8 cellular contexts compared by ENCODE assay signal in genomic region chr1:1435094-1435903, GRCh38. TPM values are rescaled to one million over a fixed set of nuclear protein-coding genes. Genes with fewer than 3 reads are reported as not detected.
DNase-seq lines count a peak whose midpoint lies in the region; ATAC-seq and TF ChIP-seq lines count a peak whose summit lies in the region.

Gene VWA1, plus strand, starts transcription at chr1:1435690. Its CDS starts 59 bp downstream, at chr1:1435749.

- H3K36me3 Mint-ChIP-seq in CD4-positive, alpha-beta T cell (ENCODE audit: low read depth), result no peaks in the 10 kb centered on the region

- H3K4me3 ChIP-seq in breast epithelium (peak within 1 kb of the TSS; percentile 48 to 86 (median 63)), iPS-18c (ENCODE audit: insufficient read depth, low read depth, low read length) (peak within 1 kb of the TSS; percentile 62), skin epidermis (peak within 1 kb of the TSS; percentile 37 to 59 (median 44))

- no peaks in the 10 kb centered on the region for H3K4me1 Mint-ChIP-seq in CD4-positive, alpha-beta T cell (ENCODE audit: low read depth)

- TF ChIP-seq POLR2A in breast epithelium (IDR thresholded peaks at IDR 0.05), result no peak

- H3K27me3 ChIP-seq in CD4-positive, alpha-beta T cell (ENCODE audit: control insufficient read depth, insufficient read depth, low read length), result peaks cover 65% of the 10 kb centered on the region
- no peaks in the 10 kb centered on the region for H3K27me3 ChIP-seq in breast epithelium

- no peak within 1 kb of the TSS for H3K27ac ChIP-seq in CD4-positive, alpha-beta T cell (ENCODE audit: low read depth, low read length)
- H3K27ac ChIP-seq in VCaP (peak within 1 kb of the TSS; percentile 99), breast epithelium (peak within 1 kb of the TSS; percentile 95 to 99), skin epidermis (peak within 1 kb of the TSS; percentile 20 to 95 (median 87))

- peak; percentile 78 for ATAC-seq in CD4-positive, alpha-beta T cell (ENCODE audit: poor library complexity)
- ATAC-seq in HG03460 (IDR thresholded peaks at IDR 0.05; ENCODE audit: unreplicated experiment), result peak; percentile 48
- ATAC-seq in HG03039 (IDR thresholded peaks at IDR 0.05; ENCODE audit: unreplicated experiment), result no peak

- POLR2A ChIA-PET in CD4-positive, alpha-beta T cell (lab: Charles Lee), result no interaction called here

- H3K9me3 Mint-ChIP-seq in CD4-positive, alpha-beta T cell, result no peaks in the 10 kb centered on the region

- TF ChIP-seq CTCF in CD4-positive, alpha-beta T cell (IDR thresholded peaks at IDR 0.05), result no peak
- TF ChIP-seq CTCF in VCaP (conservative IDR thresholded peaks at IDR 0.05), result no peak
- TF ChIP-seq CTCF in breast epithelium (IDR thresholded peaks at IDR 0.05), result no peak

- peaks cover 11% of the 10 kb centered on the region for H3K27me3 Mint-ChIP-seq in CD4-positive, alpha-beta T cell

- peak within 1 kb of the TSS; percentile 20 for H3K4me3 Mint-ChIP-seq in CD4-positive, alpha-beta T cell

- peaks cover 39 to 58% of the 10 kb centered on the region in 2 donors for H3K4me1 ChIP-seq in breast epithelium

- no peaks in the 10 kb centered on the region for H3K36me3 ChIP-seq in breast epithelium

- intact Hi-C loops in CD4-positive, alpha-beta T cell (cut with DNase I, micrococcal nuclease), result no loop called here
- intact Hi-C loops in breast epithelium (cut with DNase I; ENCODE audit: low total_unique reads), result no loop called here

- H3K9me3 ChIP-seq in CD4-positive, alpha-beta T cell (ENCODE audit: control insufficient read depth, low read length), result no peaks in the 10 kb centered on the region
- H3K9me3 ChIP-seq in breast epithelium, result no peaks in the 10 kb centered on the region
- H3K9me3 ChIP-seq in iPS-18c (ENCODE audit: control insufficient read depth, insufficient read depth, low read length), result no peaks in the 10 kb centered on the region

- CTCF ChIA-PET in CD4-positive, alpha-beta T cell (lab: Charles Lee), result no interaction called here

- no peak within 1 kb of the TSS for H3K27ac Mint-ChIP-seq in CD4-positive, alpha-beta T cell

- peak in 9 of 10 experiments; percentile 26 to 72 (median 45) for DNase-seq in CD4-positive, alpha-beta T cell
- peak in 1 of 2 donors; percentile 62 for DNase-seq in breast epithelium (ENCODE audit: low spot score in 2 of 2)
- no peak for DNase-seq in HPDE6-E6E7 (ENCODE audit: extremely low spot score)

RNA-seq across cellular contexts. Expression of gene VWA1, which starts in this region (rescaled TPM):
- not detected for total RNA-seq in CD4-positive, alpha-beta T cell
- 10 to 100 TPM; 13.0 to 44.8 (median 35.7) TPM for total RNA-seq in breast epithelium

Comparison
In these comparisons a context has a peak if more than half of its experiments do, and no peak if none do; other contexts are left out.
1. RNA of gene VWA1 (total RNA-seq): 13.0 to 44.8 TPM in breast epithelium; not detected in CD4-positive, alpha-beta T cell; every median in the first group is over 10 times any median in the second.
2. Peak in DNase-seq and ATAC-seq in CD4-positive, alpha-beta T cell; RNA of the gene not detected or under 1 TPM.
3. Peak in every context shown above with its lines, with median percentiles within 50 percentile points of each other: H3K4me3 ChIP-seq.